ENCODE assay signal across 12 cellular contexts in genomic region chr13:30388401-30389283, GRCh38. TPM values are rescaled to one million over a fixed set of nuclear protein-coding genes. Genes with fewer than 3 reads are reported as not detected.
DNase-seq lines count a peak whose midpoint lies in the region; ATAC-seq and TF ChIP-seq lines count a peak whose summit lies in the region.
"Had no signal": no experiment of that assay in that cellular context is flagged by ENCODE, and none has a peak within 500 bp of the region (broad histone marks: within the 10 kb centered on the region; RNA-seq: fewer than 3 reads in every experiment).

No MANE protein-coding gene starts in this region.

- 11 to 26% methylated on average over 14 to 15 of the region's 15 CpGs for WGBS in esophagus squamous epithelium, 2 donors

- CTCF ChIA-PET in PC-3 (lab: Charles Lee) = interaction anchor here (0.6 kb wide), 1 partner anchor 15 kb away, joined by 4 read pairs; no protein-coding TSS in a partner anchor

- H3K36me3 ChIP-seq in PC-3 (ENCODE audit: low read depth, low read length) (no peaks in the 10 kb centered on the region), esophagus squamous epithelium (no peaks in the 10 kb centered on the region)
- H3K36me3 ChIP-seq: WERI-Rb-1 had no signal

- no peak overlapping the region for H3K4me3 Mint-ChIP-seq in natural killer cell treated with Interleukin-12 subunit alpha and Interleukin-12 subunit beta and Interleukin-15 and Interleukin-18, amount 100 ng/mL, for 72 hours
- H3K4me3 Mint-ChIP-seq: natural killer cell had no signal

- no peaks in the 10 kb centered on the region for H3F3A ChIP-seq in PC-3 (ENCODE audit: low read length, unreplicated experiment)

- H4K20me1 ChIP-seq in PC-3 (ENCODE audit: low read length) = no peaks in the 10 kb centered on the region

- no peaks in the 10 kb centered on the region for H3K27me3 Mint-ChIP-seq in natural killer cell treated with Interleukin-12 subunit alpha and Interleukin-12 subunit beta and Interleukin-15 and Interleukin-18, amount 100 ng/mL, for 72 hours

- H3K27ac Mint-ChIP-seq in natural killer cell treated with Interleukin-12 subunit alpha and Interleukin-12 subunit beta and Interleukin-15 and Interleukin-18, amount 100 ng/mL, for 72 hours = no peak overlapping the region
- H3K27ac Mint-ChIP-seq: natural killer cell had no signal

- no peaks in the 10 kb centered on the region for H3K79me2 ChIP-seq in PC-3 (ENCODE audit: low read length)

- H3K9me3 Mint-ChIP-seq in natural killer cell treated with Interleukin-12 subunit alpha and Interleukin-12 subunit beta and Interleukin-15 and Interleukin-18, amount 100 ng/mL, for 72 hours = no peaks in the 10 kb centered on the region
- H3K9me3 Mint-ChIP-seq: natural killer cell had no signal

- H2AFZ ChIP-seq in PC-3 (ENCODE audit: low read length) = peak overlapping the region; percentile 65

- H3K9me3 ChIP-seq in PC-3 (ENCODE audit: low read length) (no peaks in the 10 kb centered on the region), esophagus squamous epithelium (no peaks in the 10 kb centered on the region)

- intact Hi-C loops in PC-3 (cut with micrococcal nuclease) = no loop called here
- intact Hi-C loops in esophagus squamous epithelium (cut with DNase I) = no loop called here
- intact Hi-C loops in sciatic nerve (cut with DNase I) = no loop called here

- no TSS peak for BruUV-seq in PC-3 (replicated peaks; lab: Mats Ljungman, UMichigan)

- peak overlapping the region; percentile 33; the same call in 1 of the 2 replicates for H3K4me2 ChIP-seq in PC-3 (ENCODE audit: low read length)

- ATAC-seq in PC-3 (peak; percentile 27; the same call in 1 of the 2 replicates), sciatic nerve (peak; percentile 86)
- ATAC-seq in natural killer cell treated with Interleukin-12 subunit alpha and Interleukin-12 subunit beta and Interleukin-15 and Interleukin-18, amount 100 ng/mL, for 72 hours = no peak
- ATAC-seq: natural killer cell had no signal

- H3K4me3 ChIP-seq in PC-3 (ENCODE audit: low read length) (no peak overlapping the region), esophagus squamous epithelium (peak overlapping the region; percentile 7 to 51 (median 16))

- no peak for TF ChIP-seq POLR2A in esophagus squamous epithelium (IDR thresholded peaks at IDR 0.05)

- no peak for TF ChIP-seq CTCF in PC-3 (conservative IDR thresholded peaks at IDR 0.05; ENCODE audit: low read depth, low read length)
- TF ChIP-seq CTCF in esophagus squamous epithelium (IDR thresholded peaks at IDR 0.05) = no peak

- H3K27ac ChIP-seq in PC-3 (ENCODE audit: low read length) = no peak overlapping the region
- H3K27ac ChIP-seq in esophagus squamous epithelium = peak overlapping the region; percentile 78 to 89 (median 82)
- H3K27ac ChIP-seq: WERI-Rb-1 had no signal

- POLR2A ChIA-PET in PC-3 (lab: Charles Lee; ENCODE audit: unreplicated experiment) = no interaction called here

- no peaks in the 10 kb centered on the region for H3K27me3 ChIP-seq in PC-3 (ENCODE audit: low read length)
- H3K27me3 ChIP-seq in esophagus squamous epithelium = no peaks in the 10 kb centered on the region

- H3K4me1 Mint-ChIP-seq in natural killer cell treated with Interleukin-12 subunit alpha and Interleukin-12 subunit beta and Interleukin-15 and Interleukin-18, amount 100 ng/mL, for 72 hours (ENCODE audit: low read depth in 2 of 2) = no peaks in the 10 kb centered on the region

- no peaks in the 10 kb centered on the region; the same call in 1 of the 2 replicates for H3K4me1 ChIP-seq in PC-3 (ENCODE audit: insufficient read depth, low read length)
- H3K4me1 ChIP-seq in esophagus squamous epithelium = peaks cover 9 to 29% (median 14%) of the 10 kb centered on the region in 3 donors

- no peaks in the 10 kb centered on the region for H3K9me2 ChIP-seq in PC-3 (replicated peaks; ENCODE audit: low read length)

- no peaks in the 10 kb centered on the region for H3K36me3 Mint-ChIP-seq in natural killer cell treated with Interleukin-12 subunit alpha and Interleukin-12 subunit beta and Interleukin-15 and Interleukin-18, amount 100 ng/mL, for 72 hours
- H3K36me3 Mint-ChIP-seq: natural killer cell had no signal

- DNase-seq in GF-D8 (lab: John Stamatoyannopoulos, UW) = peak; percentile 88
- DNase-seq in PC-3 = peak; percentile 24
- DNase-seq in esophagus squamous epithelium (lab: John Stamatoyannopoulos, UW) = peak; percentile 5
- DNase-seq in sciatic nerve (ENCODE audit: low spot score) = no peak
- no peak for DNase-seq in NCI-H1694 treated with DMSO at 0.1 percent for 48 hours (lab: John Stamatoyannopoulos, UW)
- no peak for DNase-seq in natural killer cell treated with Interleukin-12 subunit alpha and Interleukin-12 subunit beta and Interleukin-15 and Interleukin-18, amount 100 ng/mL, for 72 hours (ENCODE audit: low spot score)
- DNase-seq in H4 (ENCODE audit: low spot score) = no peak
- DNase-seq in NCI-H1105 (lab: John Stamatoyannopoulos, UW) = no peak
- DNase-seq: cortex of kidney, natural killer cell, NCI-H1436 treated with DMSO at 0.1 percent for 48 hours, WERI-Rb-1 had no signal

- no peak overlapping the region for H3K9ac ChIP-seq in PC-3 (ENCODE audit: low read length)

RNA-seq across cellular contexts. Expression of gene UBE2L5, which starts 33.7 kb away (rescaled TPM):
- total RNA-seq in PC-3 (2014; rRNA removed) (not detected in 2 replicates), esophagus squamous epithelium (under 1 TPM in 1 of 4 donors, not detected in 3; 0.19 TPM), sciatic nerve (0.22 TPM)
- not detected for total RNA-seq in natural killer cell treated with Interleukin-12 subunit alpha and Interleukin-12 subunit beta and Interleukin-15 and Interleukin-18, amount 100 ng/mL, for 72 hours
- total RNA-seq in H4 (2014; rRNA removed; shearing (Covaris generic)) = not detected in 2 replicates
- total RNA-seq: natural killer cell had no signal

Comparison
In these comparisons a context has a peak if more than half of its experiments do, and no peak if none do; other contexts are left out.
1. DNase-seq: peak in GF-D8 (single experiment), PC-3 (single experiment) and esophagus squamous epithelium (single experiment); none in sciatic nerve (single experiment), NCI-H1694 treated with DMSO at 0.1 percent for 48 hours (single experiment), natural killer cell treated with Interleukin-12 subunit alpha and Interleukin-12 subunit beta and Interleukin-15 and Interleukin-18, amount 100 ng/mL, for 72 hours (single experiment), H4 (single experiment) and NCI-H1105 (single experiment).
2. ATAC-seq: peak in PC-3 (single experiment) and sciatic nerve (single experiment); none in natural killer cell treated with Interleukin-12 subunit alpha and Interleukin-12 subunit beta and Interleukin-15 and Interleukin-18, amount 100 ng/mL, for 72 hours (0 of 2).